ENCODE assay signal across 8 cellular contexts in genomic region chr7:151459726-151460473, GRCh38. TPM values are rescaled to one million over a fixed set of nuclear protein-coding genes. Genes with fewer than 3 reads are reported as not detected.
DNase-seq lines count a peak whose midpoint lies in the region; ATAC-seq and TF ChIP-seq lines count a peak whose summit lies in the region.

No MANE protein-coding gene starts in this region.

- H3K27me3 ChIP-seq in HUES48 (ENCODE audit: control insufficient read depth, insufficient read depth, low read length): no peaks in the 10 kb centered on the region
- H3K27me3 ChIP-seq in left ventricle myocardium inferior (ENCODE audit: low read depth): no peaks in the 10 kb centered on the region
- H3K27me3 ChIP-seq in prostate gland (replicated peaks; ENCODE audit: insufficient read depth): no peaks in the 10 kb centered on the region

- H3K36me3 ChIP-seq in HUES48 (ENCODE audit: control insufficient read depth, insufficient read depth, low read length) (peaks cover 10% of the 10 kb centered on the region), left ventricle myocardium inferior (peaks cover 10% of the 10 kb centered on the region), prostate gland (no peaks in the 10 kb centered on the region)

- 5% methylated on average over 25 of the region's 25 CpGs for WGBS in prostate gland

- ATAC-seq in HG02678 (IDR thresholded peaks at IDR 0.05; ENCODE audit: unreplicated experiment) (no peak), GM19395 (IDR thresholded peaks at IDR 0.05; ENCODE audit: unreplicated experiment) (no peak)

- H3K9ac ChIP-seq in HUES48 (ENCODE audit: low read depth, low read length): peak overlapping the region; percentile 21; the same call in 1 of the 2 replicates

- H3K9me3 ChIP-seq in HUES48 (ENCODE audit: control insufficient read depth, insufficient read depth, low read length) (peaks cover 26% of the 10 kb centered on the region), left ventricle myocardium inferior (replicated peaks) (peaks cover 15% of the 10 kb centered on the region), prostate gland (no peaks in the 10 kb centered on the region)

- TF ChIP-seq CTCF in left ventricle myocardium inferior (IDR thresholded peaks at IDR 0.05; ENCODE audit: borderline replicate concordance) (peak; percentile 42), prostate gland (IDR thresholded peaks at IDR 0.05) (peak in 3 of 4 experiments; percentile 29 to 48 (median 45))

- H3K4me3 ChIP-seq in HUES48 (ENCODE audit: low read depth, low read length): no peak overlapping the region
- peak overlapping the region; percentile 51 for H3K4me3 ChIP-seq in left ventricle myocardium inferior
- H3K4me3 ChIP-seq in prostate gland: peak overlapping the region in 1 of 2 donors; percentile 2

- intact Hi-C loops in left ventricle myocardium inferior (cut with micrococcal nuclease): loop anchor here (5.0 kb wide), 1 partner anchor 62 kb away; no protein-coding TSS in a partner anchor
- intact Hi-C loops in prostate gland (cut with DNase I): loop anchor here (2.0 to 10.0 kb wide), 4 partner anchors 59 to 297 kb away; partner anchors contain the start of gene RHEB

- H3K4me1 ChIP-seq in HUES48 (ENCODE audit: control insufficient read depth, insufficient read depth, low read length) (peaks cover 47% of the 10 kb centered on the region), left ventricle myocardium inferior (peaks cover 34% of the 10 kb centered on the region), prostate gland (replicated peaks) (peaks cover 5% of the 10 kb centered on the region)

- no peak for TF ChIP-seq POLR2A in prostate gland (IDR thresholded peaks at IDR 0.05)

- peak overlapping the region; percentile 62 for H3K27ac ChIP-seq in HUES48 (ENCODE audit: low read depth, low read length)
- H3K27ac ChIP-seq in left ventricle myocardium inferior (replicated peaks): peak overlapping the region; percentile 93
- H3K27ac ChIP-seq in prostate gland: peak overlapping the region; percentile 76 to 81

- DNase-seq in amygdala (lab: John Stamatoyannopoulos, UW): peak in 48 of 56 donors; percentile 15 to 84 (median 60)
- DNase-seq in left ventricle myocardium inferior: peak; percentile 77
- DNase-seq in prostate gland (ENCODE audit: low spot score): peak; percentile 87
- DNase-seq in NCI-H1092 (lab: John Stamatoyannopoulos, UW): no peak
- no peak for DNase-seq in stimulated activated CD4-positive, alpha-beta T cell treated with anti-CD3 and anti-CD28 coated beads, Interleukin-4, amount 100 ng/mL, for 24 hours

RNA-seq across cellular contexts. Expression of gene CRYGN, which starts 20.0 kb away (rescaled TPM):
- 0.41 TPM for total RNA-seq in left ventricle myocardium inferior
- not detected for total RNA-seq in prostate gland

RNA-seq across cellular contexts. Expression of gene WDR86, which starts 50.1 kb away (rescaled TPM):
- 0.16 TPM for total RNA-seq in left ventricle myocardium inferior
- 10 to 100 TPM in 1 of 2 donors, 1 to 10 TPM in 1; 3.6 to 12.8 TPM for total RNA-seq in prostate gland

RNA-seq across cellular contexts. Expression of gene RHEB, which starts 59.8 kb away (rescaled TPM):
- total RNA-seq in left ventricle myocardium inferior (113 TPM), prostate gland (10 to 100 TPM; 59.3 to 63.1 TPM)

Comparison
In these comparisons a context has a peak if more than half of its experiments do, and no peak if none do; other contexts are left out.
1. DNase-seq: peak in amygdala (48 of 56), left ventricle myocardium inferior (single experiment) and prostate gland (single experiment); none in NCI-H1092 (single experiment) and stimulated activated CD4-positive, alpha-beta T cell treated with anti-CD3 and anti-CD28 coated beads, Interleukin-4, amount 100 ng/mL, for 24 hours (single experiment).
2. Peak in every context shown above with its lines, with median percentiles within 50 percentile points of each other: H3K27ac ChIP-seq.